Comparison of ENCODE assay signal across 21 cellular contexts in the genomic region with DNA sequence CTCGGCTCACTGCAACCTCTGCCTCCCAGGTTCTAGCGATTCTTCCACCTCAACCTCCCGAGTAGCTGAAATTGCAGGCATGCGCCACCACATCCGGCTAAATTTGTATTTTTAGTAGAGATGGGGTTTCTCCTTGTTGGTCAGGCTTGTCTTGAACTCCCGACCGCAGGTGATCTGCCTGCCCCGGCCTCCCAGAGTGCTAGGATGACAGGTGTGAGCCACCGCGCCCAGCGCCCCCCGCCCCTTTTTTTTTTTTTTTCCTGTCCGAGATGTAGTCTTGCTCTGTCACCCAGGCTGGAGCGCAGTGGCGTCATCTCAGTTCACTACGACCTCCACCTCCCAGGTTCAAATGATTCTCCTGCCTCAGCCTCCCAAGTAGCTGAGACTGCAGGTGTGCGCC. TPM values are rescaled to one million over a fixed set of nuclear protein-coding genes. Genes with fewer than 3 reads are reported as not detected.
DNase-seq lines count a peak whose midpoint lies in the region; ATAC-seq lines count a peak whose summit lies in the region.
"Had no signal": no experiment of that assay in that cellular context is flagged by ENCODE, and none has a peak within 500 bp of the region (broad histone marks: within the 10 kb centered on the region; RNA-seq: fewer than 3 reads in every experiment).

No MANE protein-coding gene starts in this region.

- intact Hi-C loops in CD4-positive, alpha-beta memory T cell (cut with micrococcal nuclease) = loop anchor here (5.0 to 10.0 kb wide), 4 partner anchors 33 to 331 kb away; partner anchors contain the start of gene AKNA

- H3K36me3 ChIP-seq in CD4-positive, alpha-beta memory T cell (ENCODE audit: insufficient read depth, low read length) = peaks cover 49% of the 10 kb centered on the region

- peaks cover 43 to 65% of the 10 kb centered on the region in 2 donors for H3K36me3 Mint-ChIP-seq in CD4-positive, alpha-beta memory T cell
- H3K36me3 Mint-ChIP-seq in activated naive CD8-positive, alpha-beta T cell treated with anti-CD3 and anti-CD28 coated beads, Interleukin-2, amount 50 U/mL, for 24 hours (ENCODE audit: low read depth) = peaks cover 60% of the 10 kb centered on the region
- peaks cover 88% of the 10 kb centered on the region for H3K36me3 Mint-ChIP-seq in stimulated activated effector memory CD8-positive, alpha-beta T cell treated with anti-CD3 and anti-CD28 coated beads, Interleukin-12 subunit alpha, Interleukin-12 subunit beta, amount 100 ng/mL, for 72 hours

- H3K4me1 ChIP-seq in CD4-positive, alpha-beta memory T cell (ENCODE audit: insufficient read depth, low read length) = peaks cover 59% of the 10 kb centered on the region
- H3K4me1 ChIP-seq: BE2C had no signal

- H3K27ac ChIP-seq in CD4-positive, alpha-beta memory T cell (ENCODE audit: low read depth, low read length) = no peak overlapping the region
- H3K27ac ChIP-seq: A549, PC-9 had no signal

- H3K27me3 ChIP-seq in CD4-positive, alpha-beta memory T cell (ENCODE audit: insufficient read depth, low read length) = no peaks in the 10 kb centered on the region
- H3K27me3 ChIP-seq: BE2C had no signal

- no peak for ATAC-seq in activated naive CD8-positive, alpha-beta T cell treated with anti-CD3 and anti-CD28 coated beads, Interleukin-2, amount 50 U/mL, for 24 hours
- ATAC-seq in stimulated activated effector memory CD8-positive, alpha-beta T cell treated with anti-CD3 and anti-CD28 coated beads, Interleukin-12 subunit alpha, Interleukin-12 subunit beta, amount 100 ng/mL, for 72 hours = no peak
- ATAC-seq: A549 had no signal

- H3K4me1 Mint-ChIP-seq in CD4-positive, alpha-beta memory T cell = peaks cover 44 to 72% (median 55%) of the 10 kb centered on the region in 4 donors
- H3K4me1 Mint-ChIP-seq in activated naive CD8-positive, alpha-beta T cell treated with anti-CD3 and anti-CD28 coated beads, Interleukin-2, amount 50 U/mL, for 24 hours = peaks cover 51% of the 10 kb centered on the region
- peaks cover 48% of the 10 kb centered on the region for H3K4me1 Mint-ChIP-seq in stimulated activated effector memory CD8-positive, alpha-beta T cell treated with anti-CD3 and anti-CD28 coated beads, Interleukin-12 subunit alpha, Interleukin-12 subunit beta, amount 100 ng/mL, for 72 hours

- peak; percentile 55 for DNase-seq in activated effector memory CD4-positive, alpha-beta T cell treated with anti-CD3 and anti-CD28 coated beads, Interleukin-2, amount 50 U/mL, for 16 hours
- no peak for DNase-seq in activated effector memory CD4-positive, alpha-beta T cell treated with Interleukin-2 at 50 U/mL for 16 hours
- DNase-seq in CD4-positive, alpha-beta memory T cell = no peak
- no peak for DNase-seq in activated naive CD8-positive, alpha-beta T cell treated with anti-CD3 and anti-CD28 coated beads, Interleukin-2, amount 50 U/mL, for 24 hours
- no peak for DNase-seq in stimulated activated effector memory CD8-positive, alpha-beta T cell treated with anti-CD3 and anti-CD28 coated beads, Interleukin-12 subunit alpha, Interleukin-12 subunit beta, amount 100 ng/mL, for 72 hours (ENCODE audit: low spot score in 2 of 2)
- DNase-seq in dedifferentiated amniotic fluid mesenchymal stem cell (ENCODE audit: extremely low spot score) (no peak), EL (no peak)
- DNase-seq: BE2C, Calu3, DMS153, GOT3, IMR-90, NCI-H1105, NCI-H146, NCI-H2029, NCI-H2227 treated with DMSO at 0.1 percent for 48 hours, NCI-H510A, PC-9, RPMI8226, SHP77 had no signal

- CTCF ChIA-PET in CD4-positive, alpha-beta memory T cell (lab: Charles Lee; ENCODE audit: partially characterized antibody) = interaction anchor here (1.3 to 12.3 kb wide), 5 partner anchors 12 to 203 kb away, joined by 3 to 240 read pairs (median 47); partner anchors contain the start of gene TMEM268

- H3K4me3 Mint-ChIP-seq in CD4-positive, alpha-beta memory T cell = peak overlapping the region in 1 of 8 donors; percentile 36
- no peak overlapping the region for H3K4me3 Mint-ChIP-seq in activated naive CD8-positive, alpha-beta T cell treated with anti-CD3 and anti-CD28 coated beads, Interleukin-2, amount 50 U/mL, for 24 hours
- H3K4me3 Mint-ChIP-seq in stimulated activated effector memory CD8-positive, alpha-beta T cell treated with anti-CD3 and anti-CD28 coated beads, Interleukin-12 subunit alpha, Interleukin-12 subunit beta, amount 100 ng/mL, for 72 hours = no peak overlapping the region

- H3K27ac Mint-ChIP-seq in CD4-positive, alpha-beta memory T cell = peak overlapping the region; percentile 31 to 89 (median 85)
- peak overlapping the region; percentile 88 for H3K27ac Mint-ChIP-seq in activated naive CD8-positive, alpha-beta T cell treated with anti-CD3 and anti-CD28 coated beads, Interleukin-2, amount 50 U/mL, for 24 hours
- H3K27ac Mint-ChIP-seq in stimulated activated effector memory CD8-positive, alpha-beta T cell treated with anti-CD3 and anti-CD28 coated beads, Interleukin-12 subunit alpha, Interleukin-12 subunit beta, amount 100 ng/mL, for 72 hours = peak overlapping the region; percentile 73

- POLR2A ChIA-PET in CD4-positive, alpha-beta memory T cell (lab: Charles Lee; ENCODE audit: partially characterized antibody) = interaction anchor here (5.0 to 10.6 kb wide), 2 partner anchors 21 to 59 kb away, joined by 54 to 244 read pairs; partner anchors contain the start of gene TMEM268

- no peaks in the 10 kb centered on the region for H3K9me3 ChIP-seq in CD4-positive, alpha-beta memory T cell (ENCODE audit: control insufficient read depth in 1 of 2, low read length in 2 of 2)
- H3K9me3 ChIP-seq: A549, BE2C had no signal

- H3K27me3 Mint-ChIP-seq in CD4-positive, alpha-beta memory T cell = no peaks in the 10 kb centered on the region
- H3K27me3 Mint-ChIP-seq in activated naive CD8-positive, alpha-beta T cell treated with anti-CD3 and anti-CD28 coated beads, Interleukin-2, amount 50 U/mL, for 24 hours = no peaks in the 10 kb centered on the region

- H3K9me3 Mint-ChIP-seq in CD4-positive, alpha-beta memory T cell = no peaks in the 10 kb centered on the region
- no peaks in the 10 kb centered on the region for H3K9me3 Mint-ChIP-seq in activated naive CD8-positive, alpha-beta T cell treated with anti-CD3 and anti-CD28 coated beads, Interleukin-2, amount 50 U/mL, for 24 hours
- no peaks in the 10 kb centered on the region for H3K9me3 Mint-ChIP-seq in stimulated activated effector memory CD8-positive, alpha-beta T cell treated with anti-CD3 and anti-CD28 coated beads, Interleukin-12 subunit alpha, Interleukin-12 subunit beta, amount 100 ng/mL, for 72 hours

- H3K4me3 ChIP-seq in CD4-positive, alpha-beta memory T cell (ENCODE audit: low read length in 2 of 2) = no peak overlapping the region
- H3K4me3 ChIP-seq: A549, PC-9 had no signal

RNA-seq across cellular contexts. Expression of gene ATP6V1G1, which starts 6.6 kb away (rescaled TPM):
- total RNA-seq in CD4-positive, alpha-beta memory T cell = 100 to 1,000 TPM; 121 TPM
- 100 to 1,000 TPM; 274 to 449 TPM for polyA plus RNA-seq in CD4-positive, alpha-beta memory T cell

RNA-seq across cellular contexts. Expression of gene TMEM268, which starts 17.0 kb away (rescaled TPM):
- total RNA-seq in CD4-positive, alpha-beta memory T cell = 10 to 100 TPM; 12.6 to 13.4 TPM
- 1 to 10 TPM; 8.8 to 9.0 TPM for polyA plus RNA-seq in CD4-positive, alpha-beta memory T cell
